Comparison of ENCODE assay signal across 7 cellular contexts in genomic region chr9:137553654-137554053, GRCh38. TPM values are rescaled to one million over a fixed set of nuclear protein-coding genes. Genes with fewer than 3 reads are reported as not detected.
DNase-seq lines count a peak whose midpoint lies in the region; ATAC-seq, FAIRE-seq and TF ChIP-seq lines count a peak whose summit lies in the region.
"Not testable (repeated sequence)": the region's sequence is repeated elsewhere in the genome, so short reads cannot be mapped to it uniquely, and the experiment has no call there.

No MANE protein-coding gene starts in this region.

- WGBS in K562 (ENCODE audit: insufficient coverage, low coverage, missing lambda C conversion rate), result 88% methylated on average over 7 of the region's 10 CpGs

- CTCF ChIA-PET in RWPE1 (lab: Yijun Ruan, JAX) (interaction anchor here (0.6 to 0.8 kb wide), 2 partner anchors 110 to 486 kb away, joined by 3 read pairs; no protein-coding TSS in a partner anchor), K562 (lab: Yijun Ruan, JAX; ENCODE audit: low intra/inter-chr PET ratio) (interaction anchor here (0.7 to 1.0 kb wide), 2 partner anchors 29 to 104 kb away, joined by 3 read pairs; no protein-coding TSS in a partner anchor)
- CTCF ChIA-PET in activated CD4-positive, alpha-beta memory T cell treated with anti-CD3 and anti-CD28 coated beads, Interleukin-2, amount 10 ng/mL, durations not matched to agents 7 days and 5 days (lab: Charles Lee), result interaction anchor here (1.0 to 1.4 kb wide), 2 partner anchors 12 to 19 kb away, joined by 3 to 4 read pairs; no protein-coding TSS in a partner anchor

- not testable (repeated sequence) for H3K27ac ChIP-seq in CD4-positive, CD25-positive, alpha-beta regulatory T cell (ENCODE audit: insufficient read depth, low read length, poor library complexity, severe bottlenecking); K562 (ENCODE audit: extremely low read depth, low read depth, low read length)
- H3K27ac ChIP-seq in RWPE1, result peak overlapping the region; percentile 90

- POLR2A ChIA-PET in RWPE1 (lab: Yijun Ruan, JAX; ENCODE audit: low non-redundant PET) (interaction anchor here (0.7 kb wide), 1 partner anchor 51 kb away, joined by 4 read pairs; no protein-coding TSS in a partner anchor), K562 (lab: Yijun Ruan, JAX) (interaction anchor here (0.6 to 2.1 kb wide), 4 partner anchors 10 to 530 kb away, joined by 3 to 4 read pairs (median 3); partner anchors contain the start of gene TOR4A)
- POLR2A ChIA-PET in activated CD4-positive, alpha-beta memory T cell treated with anti-CD3 and anti-CD28 coated beads, Interleukin-2, amount 10 ng/mL, durations not matched to agents 7 days and 5 days (lab: Charles Lee), result not testable (repeated sequence)

- H3K27ac Mint-ChIP-seq in CD4-positive, CD25-positive, alpha-beta regulatory T cell; activated CD4-positive, alpha-beta memory T cell treated with anti-CD3 and anti-CD28 coated beads, Interleukin-2, amount 10 ng/mL, durations not matched to agents 7 days and 5 days; activated T-helper 1 cell treated with anti-CD3 and anti-CD28 coated beads, Interleukin-12 subunit alpha, Interleukin-12 subunit beta, Interleukin-2, Interleukin-4 antibody, amounts not matched to agents 30 ng/mL and 10 ng/mL and 1 ng/mL, durations not matched to agents 14 hours and 24 hours and 36 hours; activated naive CD4-positive, alpha-beta T cell treated with anti-CD3 and anti-CD28 coated beads, Interleukin-2, amount 50 U/mL, for 24 hours; mesothelial cell of epicardium: not testable (repeated sequence)

- FAIRE-seq in K562 (lab: Jason Lieb, UNC), result not testable (repeated sequence)

- peaks cover 18% of the 10 kb centered on the region for H3K79me2 ChIP-seq in K562 (ENCODE audit: control insufficient read depth, insufficient read depth, low read length)

- H3K27me3 ChIP-seq in CD4-positive, CD25-positive, alpha-beta regulatory T cell (ENCODE audit: control insufficient read depth, insufficient read depth, low read length); K562 (ENCODE audit: control insufficient read depth in 2 of 2, insufficient read depth in 2 of 2, low read length in 2 of 2): not testable (repeated sequence)

- not testable (repeated sequence) for ATAC-seq in CD4-positive, CD25-positive, alpha-beta regulatory T cell (ENCODE audit: low read depth in 2 of 2); K562

- H3K9ac ChIP-seq in K562 (ENCODE audit: insufficient read depth in 1 of 2, low read depth in 2 of 2, low read length in 2 of 2), result not testable (repeated sequence)

- not testable (repeated sequence) for H3K9me3 Mint-ChIP-seq in CD4-positive, CD25-positive, alpha-beta regulatory T cell; activated CD4-positive, alpha-beta memory T cell treated with anti-CD3 and anti-CD28 coated beads, Interleukin-2, amount 10 ng/mL, durations not matched to agents 7 days and 5 days; activated T-helper 1 cell treated with anti-CD3 and anti-CD28 coated beads, Interleukin-12 subunit alpha, Interleukin-12 subunit beta, Interleukin-2, Interleukin-4 antibody, amounts not matched to agents 30 ng/mL and 10 ng/mL and 1 ng/mL, durations not matched to agents 14 hours and 24 hours and 36 hours; activated naive CD4-positive, alpha-beta T cell treated with anti-CD3 and anti-CD28 coated beads, Interleukin-2, amount 50 U/mL, for 24 hours; mesothelial cell of epicardium

- not testable (repeated sequence) for TF ChIP-seq RAD21 in K562 (CRISPR knock-in tag; conservative IDR thresholded peaks at IDR 0.05 in 1 of 2, IDR thresholded peaks at IDR 0.05 in 1 of 2)

- not testable (repeated sequence) for DNase-seq in CD4-positive, CD25-positive, alpha-beta regulatory T cell; RWPE1 (ENCODE audit: low spot score); activated CD4-positive, alpha-beta memory T cell treated with anti-CD3 and anti-CD28 coated beads, Interleukin-2, amount 10 ng/mL, durations not matched to agents 7 days and 5 days; activated T-helper 1 cell treated with anti-CD3 and anti-CD28 coated beads, Interleukin-12 subunit alpha, Interleukin-12 subunit beta, Interleukin-2, Interleukin-4 antibody, amounts not matched to agents 30 ng/mL and 10 ng/mL and 1 ng/mL, durations not matched to agents 14 hours and 24 hours and 36 hours (ENCODE audit: low spot score); K562 (ENCODE audit: extremely low read depth in 1 of 4, low spot score in 3 of 4); mesothelial cell of epicardium (ENCODE audit: low spot score in 2 of 2, unreplicated experiment in 2 of 2)

- H3K36me3 ChIP-seq in CD4-positive, CD25-positive, alpha-beta regulatory T cell (ENCODE audit: control insufficient read depth, insufficient read depth, low read length), result peaks cover 27% of the 10 kb centered on the region
- H3K36me3 ChIP-seq in K562 (ENCODE audit: control insufficient read depth, insufficient read depth, low read length), result peaks cover 60% of the 10 kb centered on the region

- H3K4me1 ChIP-seq in CD4-positive, CD25-positive, alpha-beta regulatory T cell (ENCODE audit: control insufficient read depth, insufficient read depth, low read length, poor library complexity, severe bottlenecking), result peaks cover 15% of the 10 kb centered on the region
- H3K4me1 ChIP-seq in K562 (replicated peaks in 1 of 2; ENCODE audit: control insufficient read depth in 2 of 2, insufficient read depth in 2 of 2, low read length in 2 of 2), result peaks cover 2 to 29% of the 10 kb centered on the region in 2 experiments; a peak in 4 of 5 replicates

- H3K4me3 Mint-ChIP-seq in CD4-positive, CD25-positive, alpha-beta regulatory T cell, result peak overlapping the region in 3 of 4 donors; percentile 3 to 55 (median 6)
- H3K4me3 Mint-ChIP-seq in activated CD4-positive, alpha-beta memory T cell treated with anti-CD3 and anti-CD28 coated beads, Interleukin-2, amount 10 ng/mL, durations not matched to agents 7 days and 5 days, result peak overlapping the region; percentile 51
- peak overlapping the region; percentile 91 for H3K4me3 Mint-ChIP-seq in activated T-helper 1 cell treated with anti-CD3 and anti-CD28 coated beads, Interleukin-12 subunit alpha, Interleukin-12 subunit beta, Interleukin-2, Interleukin-4 antibody, amounts not matched to agents 30 ng/mL and 10 ng/mL and 1 ng/mL, durations not matched to agents 14 hours and 24 hours and 36 hours
- peak overlapping the region; percentile 41 for H3K4me3 Mint-ChIP-seq in activated naive CD4-positive, alpha-beta T cell treated with anti-CD3 and anti-CD28 coated beads, Interleukin-2, amount 50 U/mL, for 24 hours
- peak overlapping the region; percentile 45 for H3K4me3 Mint-ChIP-seq in mesothelial cell of epicardium

- not testable (repeated sequence) for H3K27me3 Mint-ChIP-seq in CD4-positive, CD25-positive, alpha-beta regulatory T cell; activated CD4-positive, alpha-beta memory T cell treated with anti-CD3 and anti-CD28 coated beads, Interleukin-2, amount 10 ng/mL, durations not matched to agents 7 days and 5 days; activated T-helper 1 cell treated with anti-CD3 and anti-CD28 coated beads, Interleukin-12 subunit alpha, Interleukin-12 subunit beta, Interleukin-2, Interleukin-4 antibody, amounts not matched to agents 30 ng/mL and 10 ng/mL and 1 ng/mL, durations not matched to agents 14 hours and 24 hours and 36 hours (ENCODE audit: insufficient read depth); activated naive CD4-positive, alpha-beta T cell treated with anti-CD3 and anti-CD28 coated beads, Interleukin-2, amount 50 U/mL, for 24 hours; mesothelial cell of epicardium (ENCODE audit: low read depth)

- not testable (repeated sequence) for H3K9me3 ChIP-seq in CD4-positive, CD25-positive, alpha-beta regulatory T cell (ENCODE audit: control insufficient read depth in 2 of 2, low read length in 2 of 2); K562 (replicated peaks; ENCODE audit: control insufficient read depth, insufficient read depth, low read depth, low read length)

- H3K9me1 ChIP-seq in K562 (ENCODE audit: control insufficient read depth, insufficient read depth, low read length), result not testable (repeated sequence)

- H3K4me2 ChIP-seq in K562 (ENCODE audit: insufficient read depth, low read length), result not testable (repeated sequence)

- peaks cover 12% of the 10 kb centered on the region for H3K36me3 Mint-ChIP-seq in CD4-positive, CD25-positive, alpha-beta regulatory T cell
- peaks cover 17% of the 10 kb centered on the region for H3K36me3 Mint-ChIP-seq in activated CD4-positive, alpha-beta memory T cell treated with anti-CD3 and anti-CD28 coated beads, Interleukin-2, amount 10 ng/mL, durations not matched to agents 7 days and 5 days (ENCODE audit: low read depth)
- peaks cover 21% of the 10 kb centered on the region for H3K36me3 Mint-ChIP-seq in activated T-helper 1 cell treated with anti-CD3 and anti-CD28 coated beads, Interleukin-12 subunit alpha, Interleukin-12 subunit beta, Interleukin-2, Interleukin-4 antibody, amounts not matched to agents 30 ng/mL and 10 ng/mL and 1 ng/mL, durations not matched to agents 14 hours and 24 hours and 36 hours (ENCODE audit: low read depth)
- H3K36me3 Mint-ChIP-seq in activated naive CD4-positive, alpha-beta T cell treated with anti-CD3 and anti-CD28 coated beads, Interleukin-2, amount 50 U/mL, for 24 hours, result not testable (repeated sequence)
- H3K36me3 Mint-ChIP-seq in mesothelial cell of epicardium, result peaks cover 22% of the 10 kb centered on the region

- BruUV-seq in K562 (replicated peaks; lab: Mats Ljungman, UMichigan), result not testable (repeated sequence)

- intact Hi-C loops in activated T-helper 1 cell treated with anti-CD3 and anti-CD28 coated beads, Interleukin-12 subunit alpha, Interleukin-12 subunit beta, Interleukin-2, Interleukin-4 antibody, amounts not matched to agents 30 ng/mL and 10 ng/mL and 1 ng/mL, durations not matched to agents 14 hours and 24 hours and 36 hours (cut with micrococcal nuclease), result loop anchor here (5.0 kb wide), 3 partner anchors 131 to 761 kb away; partner anchors contain the start of genes EXD3, NOXA1 and TMEM141
- intact Hi-C loops in K562 (cut with micrococcal nuclease), result loop anchor here (10.0 kb wide), 1 partner anchor 121 kb away; no protein-coding TSS in a partner anchor

- H2AFZ ChIP-seq in K562 (ENCODE audit: low read depth, low read length), result not testable (repeated sequence)

- TF ChIP-seq EP300 in K562 (IDR thresholded peaks at IDR 0.05; ENCODE audit: low read length), result not testable (repeated sequence)

- in situ Hi-C loops in K562 (cut with MboI), result not testable (repeated sequence)

- H3K4me1 Mint-ChIP-seq in CD4-positive, CD25-positive, alpha-beta regulatory T cell, result peaks cover 0 to 23% (median 9%) of the 10 kb centered on the region in 4 donors
- H3K4me1 Mint-ChIP-seq in activated CD4-positive, alpha-beta memory T cell treated with anti-CD3 and anti-CD28 coated beads, Interleukin-2, amount 10 ng/mL, durations not matched to agents 7 days and 5 days, result peaks cover 19% of the 10 kb centered on the region
- peaks cover 14% of the 10 kb centered on the region for H3K4me1 Mint-ChIP-seq in activated T-helper 1 cell treated with anti-CD3 and anti-CD28 coated beads, Interleukin-12 subunit alpha, Interleukin-12 subunit beta, Interleukin-2, Interleukin-4 antibody, amounts not matched to agents 30 ng/mL and 10 ng/mL and 1 ng/mL, durations not matched to agents 14 hours and 24 hours and 36 hours (ENCODE audit: low read depth)
- peaks cover 22% of the 10 kb centered on the region for H3K4me1 Mint-ChIP-seq in activated naive CD4-positive, alpha-beta T cell treated with anti-CD3 and anti-CD28 coated beads, Interleukin-2, amount 50 U/mL, for 24 hours
- H3K4me1 Mint-ChIP-seq in mesothelial cell of epicardium, result peaks cover 12% of the 10 kb centered on the region

- not testable (repeated sequence) for H4K20me1 ChIP-seq in K562 (replicated peaks; ENCODE audit: control insufficient read depth, insufficient read depth, low read length)

- H3K4me3 ChIP-seq in CD4-positive, CD25-positive, alpha-beta regulatory T cell (ENCODE audit: low read depth, low read length); K562: not testable (repeated sequence)

- TF ChIP-seq CTCF in RWPE1 (conservative IDR thresholded peaks at IDR 0.05; ENCODE audit: low read depth); K562 (IDR thresholded peaks at IDR 0.05 in 2 of 3, conservative IDR thresholded peaks at IDR 0.05 in 1 of 3; ENCODE audit: insufficient read depth in 2 of 3, low read depth in 1 of 3, low read length in 3 of 3); mesothelial cell of epicardium (IDR thresholded peaks at IDR 0.05; ENCODE audit: unreplicated experiment): not testable (repeated sequence)

- TF ChIP-seq POLR2A in K562 (conservative IDR thresholded peaks at IDR 0.05), result peak; percentile 58

RNA-seq across cellular contexts. Expression of gene MRPL41, which starts 2.0 kb away (rescaled TPM):
- total RNA-seq in CD4-positive, CD25-positive, alpha-beta regulatory T cell, result 64.3 TPM
- polyA plus RNA-seq in CD4-positive, CD25-positive, alpha-beta regulatory T cell, result 10 to 100 TPM; 38.1 to 61.1 (median 43.6) TPM
- total RNA-seq in activated CD4-positive, alpha-beta memory T cell treated with anti-CD3 and anti-CD28 coated beads, Interleukin-2, amount 10 ng/mL, durations not matched to agents 7 days and 5 days, result 10 to 100 TPM; 51.6 to 52.6 TPM
- total RNA-seq in activated T-helper 1 cell treated with anti-CD3 and anti-CD28 coated beads, Interleukin-12 subunit alpha, Interleukin-12 subunit beta, Interleukin-2, Interleukin-4 antibody, amounts not matched to agents 30 ng/mL and 10 ng/mL and 1 ng/mL, durations not matched to agents 14 hours and 24 hours and 36 hours, result 53.8 and 56.0 TPM in 2 replicates
- 2.1 and 9.1 TPM in 2 replicates for total RNA-seq in K562 (2011; cell fraction: chromatin; rRNA removed; ENCODE audit: low replicate concordance)
- total RNA-seq in K562 (2011; cell fraction: nucleolus; rRNA removed), result 19.8 and 28.3 TPM in 2 replicates
- 9.6 and 10.5 TPM in 2 replicates for total RNA-seq in K562 (2011; cell fraction: nucleoplasm; rRNA removed)
- 239 and 259 TPM in 2 replicates for total RNA-seq in K562 (2014; rRNA removed)
- 9.2 and 11.6 TPM in 2 replicates for total RNA-seq in K562 (2014; rRNA removed; fragmentation: Illumina TruSeq; extraction: Trizol)
- 54.9 and 58.3 TPM in 2 replicates for total RNA-seq in K562 (2015; rRNA removed; fragmentation: Illumina TruSeq; extraction: Trizol)
- total RNA-seq in K562 (2021), result 146 and 158 TPM in 2 replicates
- 21.6 and 23.7 TPM in 2 replicates for polyA plus RNA-seq in K562 (2011; rRNA removed)
- 35.6 and 169 TPM in 2 replicates for polyA plus RNA-seq in K562 (2011; cell fraction: cytosol; rRNA removed)
- 18.9 and 28.4 TPM in 2 replicates for polyA plus RNA-seq in K562 (2011; cell fraction: nucleus; rRNA removed)
- polyA plus RNA-seq in K562 (2012), result 75.7 and 99.4 TPM in 2 replicates
- 10.4 and 32.9 TPM in 2 replicates for polyA plus RNA-seq in K562 (2014; fragmentation: Illumina TruSeq; extraction: Trizol)
- 1 to 10 TPM; 2.6 to 4.1 TPM for polyA plus RNA-seq in K562 (2014; fragmentation: Nextera tagmentation; extraction: Ambion mirVana)
- polyA plus RNA-seq in K562 (2014; rRNA removed), result 184 and 216 TPM in 2 replicates
- 1.7 and 3.9 TPM in 2 replicates for polyA minus RNA-seq in K562 (2011; rRNA and poly(A)+ RNA removed)
- 21.6 and 22.5 TPM in 2 replicates for polyA minus RNA-seq in K562 (2011; cell fraction: cytosol; rRNA and poly(A)+ RNA removed)
- 4.7 and 8.7 TPM in 2 replicates for polyA minus RNA-seq in K562 (2011; cell fraction: nucleus; rRNA and poly(A)+ RNA removed)
- total RNA-seq in mesothelial cell of epicardium, result 22.7 to 26.6 TPM (median 26.2 TPM) in 3 replicates

RNA-seq across cellular contexts. Expression of gene PNPLA7, which starts 3.5 kb away (rescaled TPM):
- 12.4 TPM for total RNA-seq in CD4-positive, CD25-positive, alpha-beta regulatory T cell
- 1 to 10 TPM; 1.4 to 2.5 (median 1.7) TPM for polyA plus RNA-seq in CD4-positive, CD25-positive, alpha-beta regulatory T cell
- total RNA-seq in activated CD4-positive, alpha-beta memory T cell treated with anti-CD3 and anti-CD28 coated beads, Interleukin-2, amount 10 ng/mL, durations not matched to agents 7 days and 5 days, result 1 to 10 TPM; 4.5 to 5.0 TPM
- total RNA-seq in activated T-helper 1 cell treated with anti-CD3 and anti-CD28 coated beads, Interleukin-12 subunit alpha, Interleukin-12 subunit beta, Interleukin-2, Interleukin-4 antibody, amounts not matched to agents 30 ng/mL and 10 ng/mL and 1 ng/mL, durations not matched to agents 14 hours and 24 hours and 36 hours, result 0.71 and 1.2 TPM in 2 replicates
- total RNA-seq in K562 (2011; cell fraction: chromatin; rRNA removed; ENCODE audit: low replicate concordance), result 2.8 and 5.5 TPM in 2 replicates
- 2.0 and 3.0 TPM in 2 replicates for total RNA-seq in K562 (2011; cell fraction: nucleolus; rRNA removed)
- total RNA-seq in K562 (2011; cell fraction: nucleoplasm; rRNA removed), result 2.3 and 3.4 TPM in 2 replicates
- total RNA-seq in K562 (2014; rRNA removed) (0.14 and 0.45 TPM in 2 replicates), K562 (2014; rRNA removed; fragmentation: Illumina TruSeq; extraction: Trizol) (0.04 TPM in 1 of 2 replicates, not detected in the other), K562 (2015; rRNA removed; fragmentation: Illumina TruSeq; extraction: Trizol) (0.19 and 0.22 TPM in 2 replicates), K562 (2021) (0.58 and 0.75 TPM in 2 replicates), mesothelial cell of epicardium (5.3 to 5.7 TPM (median 5.6 TPM) in 3 replicates)
- polyA plus RNA-seq in K562 (2011; rRNA removed) (0.17 and 0.66 TPM in 2 replicates), K562 (2014; fragmentation: Illumina TruSeq; extraction: Trizol) (0.31 and 0.44 TPM in 2 replicates), K562 (2014; fragmentation: Nextera tagmentation; extraction: Ambion mirVana) (under 1 TPM in 1 of 2 experiments, not detected in 1; 0.01 TPM), K562 (2014; rRNA removed) (0.78 and 0.85 TPM in 2 replicates)
- 0.16 and 0.19 TPM in 2 replicates for polyA plus RNA-seq in K562 (2011; cell fraction: cytosol; rRNA removed)
- polyA plus RNA-seq in K562 (2011; cell fraction: nucleus; rRNA removed), result 4.1 and 5.1 TPM in 2 replicates
- 0.95 and 2.4 TPM in 2 replicates for polyA plus RNA-seq in K562 (2012)
- 0.07 and 0.12 TPM in 2 replicates for polyA minus RNA-seq in K562 (2011; rRNA and poly(A)+ RNA removed)
- polyA minus RNA-seq in K562 (2011; cell fraction: cytosol; rRNA and poly(A)+ RNA removed), result 0.19 and 0.46 TPM in 2 replicates
- 0.54 and 1.00 TPM in 2 replicates for polyA minus RNA-seq in K562 (2011; cell fraction: nucleus; rRNA and poly(A)+ RNA removed)

RNA-seq across cellular contexts. Expression of gene DPH7, which starts 25.1 kb away (rescaled TPM):
- total RNA-seq in CD4-positive, CD25-positive, alpha-beta regulatory T cell, result 57.0 TPM
- 10 to 100 TPM; 24.4 to 34.8 (median 28.3) TPM for polyA plus RNA-seq in CD4-positive, CD25-positive, alpha-beta regulatory T cell
- total RNA-seq in activated CD4-positive, alpha-beta memory T cell treated with anti-CD3 and anti-CD28 coated beads, Interleukin-2, amount 10 ng/mL, durations not matched to agents 7 days and 5 days, result 10 to 100 TPM; 31.9 to 34.2 TPM
- 50.3 and 52.1 TPM in 2 replicates for total RNA-seq in activated T-helper 1 cell treated with anti-CD3 and anti-CD28 coated beads, Interleukin-12 subunit alpha, Interleukin-12 subunit beta, Interleukin-2, Interleukin-4 antibody, amounts not matched to agents 30 ng/mL and 10 ng/mL and 1 ng/mL, durations not matched to agents 14 hours and 24 hours and 36 hours
- total RNA-seq in K562 (2011; cell fraction: chromatin; rRNA removed; ENCODE audit: low replicate concordance), result 207 and 328 TPM in 2 replicates
- 176 and 183 TPM in 2 replicates for total RNA-seq in K562 (2011; cell fraction: nucleolus; rRNA removed)
- 193 and 208 TPM in 2 replicates for total RNA-seq in K562 (2011; cell fraction: nucleoplasm; rRNA removed)
- 49.7 and 54.8 TPM in 2 replicates for total RNA-seq in K562 (2014; rRNA removed)
- total RNA-seq in K562 (2014; rRNA removed; fragmentation: Illumina TruSeq; extraction: Trizol), result 25.5 and 31.8 TPM in 2 replicates
- total RNA-seq in K562 (2015; rRNA removed; fragmentation: Illumina TruSeq; extraction: Trizol), result 30.8 and 31.4 TPM in 2 replicates
- total RNA-seq in K562 (2021), result 53.0 and 54.0 TPM in 2 replicates
- 56.1 and 64.2 TPM in 2 replicates for polyA plus RNA-seq in K562 (2011; rRNA removed)
- 42.3 and 50.6 TPM in 2 replicates for polyA plus RNA-seq in K562 (2011; cell fraction: cytosol; rRNA removed)
- polyA plus RNA-seq in K562 (2011; cell fraction: nucleus; rRNA removed), result 337 and 348 TPM in 2 replicates
- polyA plus RNA-seq in K562 (2012), result 32.2 and 49.3 TPM in 2 replicates
- polyA plus RNA-seq in K562 (2014; fragmentation: Illumina TruSeq; extraction: Trizol), result 37.1 and 41.3 TPM in 2 replicates
- polyA plus RNA-seq in K562 (2014; fragmentation: Nextera tagmentation; extraction: Ambion mirVana), result 10 to 100 TPM; 13.9 to 21.4 TPM
- 65.5 and 68.6 TPM in 2 replicates for polyA plus RNA-seq in K562 (2014; rRNA removed)
- 24.1 and 28.0 TPM in 2 replicates for polyA minus RNA-seq in K562 (2011; rRNA and poly(A)+ RNA removed)
- polyA minus RNA-seq in K562 (2011; cell fraction: cytosol; rRNA and poly(A)+ RNA removed), result 10.1 and 16.2 TPM in 2 replicates
- 42.9 and 65.3 TPM in 2 replicates for polyA minus RNA-seq in K562 (2011; cell fraction: nucleus; rRNA and poly(A)+ RNA removed)
- total RNA-seq in mesothelial cell of epicardium, result 55.0 to 59.4 TPM (median 56.1 TPM) in 3 replicates

RNA-seq across cellular contexts. Expression of gene ZMYND19, which starts 36.7 kb away (rescaled TPM):
- total RNA-seq in CD4-positive, CD25-positive, alpha-beta regulatory T cell, result 20.4 TPM
- 1 to 10 TPM; 4.4 to 6.3 (median 5.4) TPM for polyA plus RNA-seq in CD4-positive, CD25-positive, alpha-beta regulatory T cell
- 10 to 100 TPM; 24.0 to 25.4 TPM for total RNA-seq in activated CD4-positive, alpha-beta memory T cell treated with anti-CD3 and anti-CD28 coated beads, Interleukin-2, amount 10 ng/mL, durations not matched to agents 7 days and 5 days
- 88.2 and 94.9 TPM in 2 replicates for total RNA-seq in activated T-helper 1 cell treated with anti-CD3 and anti-CD28 coated beads, Interleukin-12 subunit alpha, Interleukin-12 subunit beta, Interleukin-2, Interleukin-4 antibody, amounts not matched to agents 30 ng/mL and 10 ng/mL and 1 ng/mL, durations not matched to agents 14 hours and 24 hours and 36 hours
- 64.8 and 136 TPM in 2 replicates for total RNA-seq in K562 (2011; cell fraction: chromatin; rRNA removed; ENCODE audit: low replicate concordance)
- total RNA-seq in K562 (2011; cell fraction: nucleolus; rRNA removed), result 82.2 and 86.9 TPM in 2 replicates
- 72.2 and 86.4 TPM in 2 replicates for total RNA-seq in K562 (2011; cell fraction: nucleoplasm; rRNA removed)
- 71.7 and 91.1 TPM in 2 replicates for total RNA-seq in K562 (2014; rRNA removed)
- total RNA-seq in K562 (2014; rRNA removed; fragmentation: Illumina TruSeq; extraction: Trizol), result 25.8 and 29.0 TPM in 2 replicates
- 53.8 and 54.1 TPM in 2 replicates for total RNA-seq in K562 (2015; rRNA removed; fragmentation: Illumina TruSeq; extraction: Trizol)
- 80.9 and 86.7 TPM in 2 replicates for total RNA-seq in K562 (2021)
- polyA plus RNA-seq in K562 (2011; rRNA removed), result 38.8 and 44.0 TPM in 2 replicates
- polyA plus RNA-seq in K562 (2011; cell fraction: cytosol; rRNA removed), result 44.8 and 62.0 TPM in 2 replicates
- 169 and 210 TPM in 2 replicates for polyA plus RNA-seq in K562 (2011; cell fraction: nucleus; rRNA removed)
- polyA plus RNA-seq in K562 (2012), result 34.1 and 42.5 TPM in 2 replicates
- 33.6 and 44.3 TPM in 2 replicates for polyA plus RNA-seq in K562 (2014; fragmentation: Illumina TruSeq; extraction: Trizol)
- polyA plus RNA-seq in K562 (2014; fragmentation: Nextera tagmentation; extraction: Ambion mirVana), result 1 to 10 TPM; 1.0 to 2.4 TPM
- 71.0 and 71.7 TPM in 2 replicates for polyA plus RNA-seq in K562 (2014; rRNA removed)
- polyA minus RNA-seq in K562 (2011; rRNA and poly(A)+ RNA removed), result 13.9 and 22.3 TPM in 2 replicates
- polyA minus RNA-seq in K562 (2011; cell fraction: cytosol; rRNA and poly(A)+ RNA removed), result 23.8 and 30.1 TPM in 2 replicates
- 27.6 and 35.2 TPM in 2 replicates for polyA minus RNA-seq in K562 (2011; cell fraction: nucleus; rRNA and poly(A)+ RNA removed)
- total RNA-seq in mesothelial cell of epicardium, result 31.1 to 33.2 TPM (median 31.9 TPM) in 3 replicates

RNA-seq across cellular contexts. Expression of gene ARRDC1, which starts 51.8 kb away (rescaled TPM):
- total RNA-seq in CD4-positive, CD25-positive, alpha-beta regulatory T cell, result 73.4 TPM
- polyA plus RNA-seq in CD4-positive, CD25-positive, alpha-beta regulatory T cell, result 10 to 100 TPM; 45.5 to 54.0 (median 51.4) TPM
- total RNA-seq in activated CD4-positive, alpha-beta memory T cell treated with anti-CD3 and anti-CD28 coated beads, Interleukin-2, amount 10 ng/mL, durations not matched to agents 7 days and 5 days, result 10 to 100 TPM; 49.8 to 55.9 TPM
- 65.7 and 70.3 TPM in 2 replicates for total RNA-seq in activated T-helper 1 cell treated with anti-CD3 and anti-CD28 coated beads, Interleukin-12 subunit alpha, Interleukin-12 subunit beta, Interleukin-2, Interleukin-4 antibody, amounts not matched to agents 30 ng/mL and 10 ng/mL and 1 ng/mL, durations not matched to agents 14 hours and 24 hours and 36 hours
- total RNA-seq in K562 (2011; cell fraction: chromatin; rRNA removed; ENCODE audit: low replicate concordance), result 63.1 and 259 TPM in 2 replicates
- total RNA-seq in K562 (2011; cell fraction: nucleolus; rRNA removed), result 190 and 191 TPM in 2 replicates
- 87.1 and 99.6 TPM in 2 replicates for total RNA-seq in K562 (2011; cell fraction: nucleoplasm; rRNA removed)
- total RNA-seq in K562 (2014; rRNA removed) (33.7 and 37.2 TPM in 2 replicates), K562 (2014; rRNA removed; fragmentation: Illumina TruSeq; extraction: Trizol) (4.1 and 5.8 TPM in 2 replicates), K562 (2015; rRNA removed; fragmentation: Illumina TruSeq; extraction: Trizol) (10.4 and 14.9 TPM in 2 replicates), K562 (2021) (32.2 and 32.5 TPM in 2 replicates), mesothelial cell of epicardium (36.5 to 40.5 TPM (median 39.1 TPM) in 3 replicates)
- polyA plus RNA-seq in K562 (2011; rRNA removed) (24.5 and 34.0 TPM in 2 replicates), K562 (2014; fragmentation: Illumina TruSeq; extraction: Trizol) (18.6 and 24.3 TPM in 2 replicates), K562 (2014; fragmentation: Nextera tagmentation; extraction: Ambion mirVana) (under 1 TPM; 0.21 to 0.63 TPM), K562 (2014; rRNA removed) (45.3 and 47.0 TPM in 2 replicates)
- 36.0 and 79.6 TPM in 2 replicates for polyA plus RNA-seq in K562 (2011; cell fraction: cytosol; rRNA removed)
- polyA plus RNA-seq in K562 (2011; cell fraction: nucleus; rRNA removed), result 220 and 374 TPM in 2 replicates
- 26.1 and 37.6 TPM in 2 replicates for polyA plus RNA-seq in K562 (2012)
- 9.5 and 12.2 TPM in 2 replicates for polyA minus RNA-seq in K562 (2011; rRNA and poly(A)+ RNA removed)
- 14.6 and 18.9 TPM in 2 replicates for polyA minus RNA-seq in K562 (2011; cell fraction: cytosol; rRNA and poly(A)+ RNA removed)
- 40.5 and 60.7 TPM in 2 replicates for polyA minus RNA-seq in K562 (2011; cell fraction: nucleus; rRNA and poly(A)+ RNA removed)

Comparison
In these comparisons a context has a peak if more than half of its experiments do, and no peak if none do; other contexts are left out.
1. H3K4me3 Mint-ChIP-seq: peak in every context shown above with its lines; median percentile 91 in activated T-helper 1 cell treated with anti-CD3 and anti-CD28 coated beads, Interleukin-12 subunit alpha, Interleukin-12 subunit beta, Interleukin-2, Interleukin-4 antibody, amounts not matched to agents 30 ng/mL and 10 ng/mL and 1 ng/mL, durations not matched to agents 14 hours and 24 hours and 36 hours; 51 in activated CD4-positive, alpha-beta memory T cell treated with anti-CD3 and anti-CD28 coated beads, Interleukin-2, amount 10 ng/mL, durations not matched to agents 7 days and 5 days; 45 in mesothelial cell of epicardium; 41 in activated naive CD4-positive, alpha-beta T cell treated with anti-CD3 and anti-CD28 coated beads, Interleukin-2, amount 50 U/mL, for 24 hours; 6 in CD4-positive, CD25-positive, alpha-beta regulatory T cell.